In the genomic region with DNA sequence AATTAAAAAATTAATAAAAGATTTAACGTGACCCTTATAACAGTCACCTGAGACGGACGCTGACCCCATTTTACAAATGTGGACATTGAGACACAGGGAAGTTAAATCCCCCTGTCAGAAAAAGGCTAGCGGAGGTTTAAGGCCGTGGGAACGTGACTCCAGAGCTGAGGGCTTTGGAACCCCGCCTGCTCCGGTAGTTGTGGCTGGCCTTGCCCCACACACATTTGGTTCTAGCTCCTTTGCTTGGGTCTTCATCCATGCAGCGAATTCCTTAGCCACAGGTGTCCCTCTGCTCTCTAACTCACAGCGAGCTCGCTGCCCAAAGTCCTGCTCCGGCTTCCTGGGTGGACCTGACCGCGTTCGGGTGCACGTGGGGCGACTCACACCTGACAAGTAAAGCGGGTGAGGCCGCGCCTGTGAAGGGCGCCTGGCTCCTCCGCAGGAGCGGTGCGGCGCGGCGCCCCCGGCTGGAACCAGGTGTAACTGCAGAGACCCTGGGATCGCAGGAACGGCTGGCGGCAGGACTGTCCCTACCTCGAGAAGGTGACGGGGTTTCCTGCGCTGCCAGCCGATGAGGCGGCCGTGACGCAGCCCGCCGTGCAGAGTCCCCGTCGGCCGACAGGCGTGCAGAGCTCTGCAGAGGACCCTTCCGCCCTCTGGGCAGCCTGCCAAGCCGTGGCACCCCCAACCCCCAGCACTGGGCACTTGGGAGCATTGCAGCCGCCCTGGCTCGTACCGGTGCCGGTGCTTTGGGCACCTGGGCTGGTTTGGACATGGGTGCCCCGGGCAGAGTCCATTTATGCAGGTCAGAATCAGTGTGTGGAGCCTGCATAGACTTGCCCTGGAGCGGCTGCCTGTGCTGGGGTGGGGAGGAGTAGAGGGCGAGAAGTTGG, we compare ENCODE assay signal across 8 cellular contexts. TPM values are rescaled to one million over a fixed set of nuclear protein-coding genes. Genes with fewer than 3 reads are reported as not detected.
DNase-seq lines count a peak whose midpoint lies in the region; ATAC-seq and TF ChIP-seq lines count a peak whose summit lies in the region.

No MANE protein-coding gene starts in this region.

- no peak overlapping the region for H3K27ac Mint-ChIP-seq in nephron progenitor cell

- peak; percentile 83 for ATAC-seq in GM18511 (IDR thresholded peaks at IDR 0.05; ENCODE audit: unreplicated experiment)
- ATAC-seq in HG02973 (IDR thresholded peaks at IDR 0.05; ENCODE audit: unreplicated experiment), result peak; percentile 73
- peak; percentile 92 for ATAC-seq in stimulated activated naive CD8-positive, alpha-beta T cell treated with anti-CD3 and anti-CD28 coated beads, Interleukin-15, Interleukin-2, amounts not matched to agents 100 U/mL and 50 U/mL, for 24 hours

- peak; percentile 74 for TF ChIP-seq CTCF in nephron progenitor cell (IDR thresholded peaks at IDR 0.05)

- H3K4me1 Mint-ChIP-seq in nephron progenitor cell, result peaks cover 22% of the 10 kb centered on the region

- 14 to 16% methylated on average over 53 of the region's 53 CpGs for WGBS in esophagus, 2 donors

- H3K27ac ChIP-seq in esophagus (ENCODE audit: low read depth in 2 of 2, low read length in 1 of 2), result no peak overlapping the region

- H3K27me3 Mint-ChIP-seq in nephron progenitor cell (ENCODE audit: low read depth, poor library complexity), result peaks cover 43% of the 10 kb centered on the region

- DNase-seq in NCI-H2227 treated with DMSO at 0.1 percent for 48 hours (lab: John Stamatoyannopoulos, UW), result peak; percentile 58
- peak; percentile 65 for DNase-seq in activated T-cell treated with anti-CD3 and anti-CD28 coated beads for 1 hour (ENCODE audit: low read depth)
- DNase-seq in nephron progenitor cell, result peak; percentile 86
- DNase-seq in stimulated activated naive CD8-positive, alpha-beta T cell treated with anti-CD3 and anti-CD28 coated beads, Interleukin-15, Interleukin-2, amounts not matched to agents 100 U/mL and 50 U/mL, for 24 hours, result peak; percentile 87
- DNase-seq in MV-4-11 (lab: John Stamatoyannopoulos, UW), result no peak

- no peaks in the 10 kb centered on the region for H3K36me3 ChIP-seq in esophagus (ENCODE audit: control insufficient read depth in 2 of 2, insufficient read depth in 2 of 2, low read length in 1 of 2)

- H3K4me1 ChIP-seq in esophagus (ENCODE audit: control insufficient read depth in 2 of 2, insufficient read depth in 2 of 2, low read length in 1 of 2), result peaks cover 6 to 8% of the 10 kb centered on the region in 2 donors

- H3K27me3 ChIP-seq in esophagus (ENCODE audit: control insufficient read depth in 1 of 2, insufficient read depth in 2 of 2, low read length in 2 of 2), result no peaks in the 10 kb centered on the region

- H3K4me3 ChIP-seq in esophagus (ENCODE audit: low read depth in 1 of 2, low read length in 2 of 2), result peak overlapping the region; percentile 44 to 49

- H3K36me3 Mint-ChIP-seq in nephron progenitor cell (ENCODE audit: low read depth), result peaks cover 7% of the 10 kb centered on the region

- no peaks in the 10 kb centered on the region for H3K9me3 ChIP-seq in esophagus (ENCODE audit: control insufficient read depth in 2 of 2, insufficient read depth in 1 of 2, low read depth in 1 of 2, low read length in 1 of 2)

- H3K9me3 Mint-ChIP-seq in nephron progenitor cell, result peaks cover 17% of the 10 kb centered on the region

- H3K4me3 Mint-ChIP-seq in nephron progenitor cell, result peak overlapping the region; percentile 64

RNA-seq across cellular contexts. Expression of gene PROC, which starts 2.4 kb away (rescaled TPM):
- under 1 TPM; 0.19 to 0.20 TPM for polyA plus RNA-seq in esophagus

RNA-seq across cellular contexts. Expression of gene MAP3K2, which starts 28.1 kb away (rescaled TPM):
- 1 to 10 TPM; 3.5 TPM for polyA plus RNA-seq in esophagus
